In genomic region chr14:35155962-35156361, GRCh38 we compare ENCODE assay signal across 9 cellular contexts. TPM values are rescaled to one million over a fixed set of nuclear protein-coding genes. Genes with fewer than 3 reads are reported as not detected.
DNase-seq lines count a peak whose midpoint lies in the region; ATAC-seq, FAIRE-seq and TF ChIP-seq lines count a peak whose summit lies in the region.
"Had no signal": no experiment of that assay in that cellular context is flagged by ENCODE, and none has a peak within 500 bp of the region (broad histone marks: within the 10 kb centered on the region; RNA-seq: fewer than 3 reads in every experiment).

No MANE protein-coding gene starts in this region.

- no peaks in the 10 kb centered on the region for H3K36me3 ChIP-seq in CD8-positive, alpha-beta T cell (ENCODE audit: insufficient read depth, low read length)
- peaks cover 0 to 10% of the 10 kb centered on the region in 2 donors for H3K36me3 ChIP-seq in left lung
- H3K36me3 ChIP-seq in testis (ENCODE audit: low read depth, missing control alignments), result no peaks in the 10 kb centered on the region

- DNase-seq in CD8-positive, alpha-beta T cell, result no peak
- peak; percentile 16 for DNase-seq in activated T-helper 1 cell treated with anti-CD3 and anti-CD28 coated beads, Interleukin-12 subunit alpha, Interleukin-12 subunit beta, Interleukin-2, Interleukin-4 antibody, amounts not matched to agents 30 ng/mL and 10 ng/mL and 1 ng/mL, durations not matched to agents 14 hours and 24 hours and 36 hours (ENCODE audit: low spot score)
- DNase-seq in left lung (no peak), frontal cortex (ENCODE audit: low spot score in 2 of 2) (no peak), testis (no peak), epidermal melanocyte (ENCODE audit: insufficient read length, low spot score) (no peak)
- DNase-seq: midbrain had no signal

- CTCF ChIA-PET in CD8-positive, alpha-beta T cell (lab: Charles Lee), result interaction anchor here (0.9 to 1.7 kb wide), 3 partner anchors 14 to 258 kb away, joined by 3 to 5 read pairs (median 5); no protein-coding TSS in a partner anchor

- no peak for TF ChIP-seq CTCF in CD8-positive, alpha-beta T cell (IDR thresholded peaks at IDR 0.05)
- TF ChIP-seq CTCF in left lung (IDR thresholded peaks at IDR 0.05) (no peak), testis (IDR thresholded peaks at IDR 0.05) (no peak)

- peaks cover 10% of the 10 kb centered on the region for H3K4me1 ChIP-seq in CD8-positive, alpha-beta T cell (ENCODE audit: insufficient read depth, low read length)
- H3K4me1 ChIP-seq in left lung (peaks cover 16 to 49% of the 10 kb centered on the region in 2 donors), testis (no peaks in the 10 kb centered on the region)

- no peak for FAIRE-seq in frontal cortex (lab: Jason Lieb, UNC)

- 33% methylated on average over 1 of the region's 1 CpG for WGBS in testis, 2 donors

- no peak overlapping the region for H3K27ac ChIP-seq in CD8-positive, alpha-beta T cell (ENCODE audit: low read depth, low read length)
- H3K27ac ChIP-seq in left lung (peak overlapping the region in 1 of 2 donors; percentile 71), testis (no peak overlapping the region)

- H3K9me3 Mint-ChIP-seq in CD8-positive, alpha-beta T cell, result no peaks in the 10 kb centered on the region
- no peaks in the 10 kb centered on the region for H3K9me3 Mint-ChIP-seq in activated T-helper 1 cell treated with anti-CD3 and anti-CD28 coated beads, Interleukin-12 subunit alpha, Interleukin-12 subunit beta, Interleukin-2, Interleukin-4 antibody, amounts not matched to agents 30 ng/mL and 10 ng/mL and 1 ng/mL, durations not matched to agents 14 hours and 24 hours and 36 hours

- no peaks in the 10 kb centered on the region for H3K9me3 ChIP-seq in CD8-positive, alpha-beta T cell (ENCODE audit: low read length)
- H3K9me3 ChIP-seq in left lung (no peaks in the 10 kb centered on the region), testis (no peaks in the 10 kb centered on the region)

- H3K4me3 Mint-ChIP-seq in CD8-positive, alpha-beta T cell, result no peak overlapping the region
- H3K4me3 Mint-ChIP-seq in activated T-helper 1 cell treated with anti-CD3 and anti-CD28 coated beads, Interleukin-12 subunit alpha, Interleukin-12 subunit beta, Interleukin-2, Interleukin-4 antibody, amounts not matched to agents 30 ng/mL and 10 ng/mL and 1 ng/mL, durations not matched to agents 14 hours and 24 hours and 36 hours, result peak overlapping the region; percentile 42

- H3K27me3 Mint-ChIP-seq in CD8-positive, alpha-beta T cell (ENCODE audit: low read depth), result no peaks in the 10 kb centered on the region
- no peaks in the 10 kb centered on the region for H3K27me3 Mint-ChIP-seq in activated T-helper 1 cell treated with anti-CD3 and anti-CD28 coated beads, Interleukin-12 subunit alpha, Interleukin-12 subunit beta, Interleukin-2, Interleukin-4 antibody, amounts not matched to agents 30 ng/mL and 10 ng/mL and 1 ng/mL, durations not matched to agents 14 hours and 24 hours and 36 hours (ENCODE audit: insufficient read depth)

- peaks cover 49% of the 10 kb centered on the region for H3K4me1 Mint-ChIP-seq in CD8-positive, alpha-beta T cell (ENCODE audit: low read depth)
- peaks cover 54% of the 10 kb centered on the region for H3K4me1 Mint-ChIP-seq in activated T-helper 1 cell treated with anti-CD3 and anti-CD28 coated beads, Interleukin-12 subunit alpha, Interleukin-12 subunit beta, Interleukin-2, Interleukin-4 antibody, amounts not matched to agents 30 ng/mL and 10 ng/mL and 1 ng/mL, durations not matched to agents 14 hours and 24 hours and 36 hours (ENCODE audit: low read depth)

- H3K36me3 Mint-ChIP-seq in CD8-positive, alpha-beta T cell, result peaks cover 42% of the 10 kb centered on the region
- peaks cover 13% of the 10 kb centered on the region for H3K36me3 Mint-ChIP-seq in activated T-helper 1 cell treated with anti-CD3 and anti-CD28 coated beads, Interleukin-12 subunit alpha, Interleukin-12 subunit beta, Interleukin-2, Interleukin-4 antibody, amounts not matched to agents 30 ng/mL and 10 ng/mL and 1 ng/mL, durations not matched to agents 14 hours and 24 hours and 36 hours (ENCODE audit: low read depth)

- ATAC-seq in CD8-positive, alpha-beta T cell, result no peak
- peak; percentile 51 for ATAC-seq in HG02610 (IDR thresholded peaks at IDR 0.05; ENCODE audit: unreplicated experiment)
- ATAC-seq in left lung, result peak; percentile 57
- ATAC-seq in HG03442 (IDR thresholded peaks at IDR 0.05; ENCODE audit: unreplicated experiment), result no peak

- H3K4me3 ChIP-seq in CD8-positive, alpha-beta T cell (ENCODE audit: low read depth, low read length), result no peak overlapping the region
- H3K4me3 ChIP-seq in left lung (no peak overlapping the region), testis (no peak overlapping the region)

- intact Hi-C loops in CD8-positive, alpha-beta T cell (cut with DNase I, micrococcal nuclease), result loop anchor here in 1 of 2 experiments (5.0 kb wide), 1 partner anchor 56 kb away; no protein-coding TSS in a partner anchor
- intact Hi-C loops in activated T-helper 1 cell treated with anti-CD3 and anti-CD28 coated beads, Interleukin-12 subunit alpha, Interleukin-12 subunit beta, Interleukin-2, Interleukin-4 antibody, amounts not matched to agents 30 ng/mL and 10 ng/mL and 1 ng/mL, durations not matched to agents 14 hours and 24 hours and 36 hours (cut with micrococcal nuclease), result loop anchor here (2.0 kb wide), 1 partner anchor 33 kb away; the partner anchor contains the start of gene PRORP
- intact Hi-C loops in left lung (cut with DNase I) (no loop called here), testis (cut with DNase I; ENCODE audit: low total_unique reads) (no loop called here)

- TF ChIP-seq POLR2A in testis (IDR thresholded peaks at IDR 0.05), result no peak

- H3K27me3 ChIP-seq in CD8-positive, alpha-beta T cell (ENCODE audit: insufficient read depth, low read length), result no peaks in the 10 kb centered on the region
- H3K27me3 ChIP-seq in left lung (no peaks in the 10 kb centered on the region), testis (no peaks in the 10 kb centered on the region)

- POLR2A ChIA-PET in CD8-positive, alpha-beta T cell (lab: Charles Lee), result no interaction called here

- H3K27ac Mint-ChIP-seq in CD8-positive, alpha-beta T cell, result peak overlapping the region; percentile 82
- peak overlapping the region; percentile 57 for H3K27ac Mint-ChIP-seq in activated T-helper 1 cell treated with anti-CD3 and anti-CD28 coated beads, Interleukin-12 subunit alpha, Interleukin-12 subunit beta, Interleukin-2, Interleukin-4 antibody, amounts not matched to agents 30 ng/mL and 10 ng/mL and 1 ng/mL, durations not matched to agents 14 hours and 24 hours and 36 hours

RNA-seq across cellular contexts. Expression of gene PRORP, which starts 33.6 kb away (rescaled TPM):
- total RNA-seq in CD8-positive, alpha-beta T cell, result 10 to 100 TPM; 16.5 to 21.9 TPM
- 34.1 and 38.0 TPM in 2 replicates for total RNA-seq in activated T-helper 1 cell treated with anti-CD3 and anti-CD28 coated beads, Interleukin-12 subunit alpha, Interleukin-12 subunit beta, Interleukin-2, Interleukin-4 antibody, amounts not matched to agents 30 ng/mL and 10 ng/mL and 1 ng/mL, durations not matched to agents 14 hours and 24 hours and 36 hours
- total RNA-seq in left lung, result 10 to 100 TPM; 31.9 to 38.8 TPM
- total RNA-seq in frontal cortex, result 19.2 TPM
- 10 to 100 TPM; 24.3 to 34.4 TPM for total RNA-seq in testis
- 31.7 TPM for polyA plus RNA-seq in testis (ENCODE audit: insufficient read depth, low read depth, low replicate concordance)

RNA-seq across cellular contexts. Expression of gene PPP2R3C, which starts 34.2 kb away (rescaled TPM):
- 10 to 100 TPM; 44.2 to 51.4 TPM for total RNA-seq in CD8-positive, alpha-beta T cell
- total RNA-seq in activated T-helper 1 cell treated with anti-CD3 and anti-CD28 coated beads, Interleukin-12 subunit alpha, Interleukin-12 subunit beta, Interleukin-2, Interleukin-4 antibody, amounts not matched to agents 30 ng/mL and 10 ng/mL and 1 ng/mL, durations not matched to agents 14 hours and 24 hours and 36 hours, result 48.2 and 52.4 TPM in 2 replicates
- total RNA-seq in left lung (10 to 100 TPM; 26.2 to 32.5 TPM), frontal cortex (57.1 TPM), testis (10 to 100 TPM; 30.6 to 37.5 TPM)
- 92.3 TPM for polyA plus RNA-seq in testis (ENCODE audit: insufficient read depth, low read depth, low replicate concordance)

Comparison
In these comparisons a context has a peak if more than half of its experiments do, and no peak if none do; other contexts are left out.
1. ATAC-seq: peak in HG02610 (single experiment) and left lung (single experiment); none in CD8-positive, alpha-beta T cell (single experiment) and HG03442 (single experiment).